In genomic region chr14:105326891-105327694, GRCh38 we compare ENCODE assay signal across 1 cellular context.
TF ChIP-seq lines count a peak whose summit lies in the region.

No MANE protein-coding gene starts in this region.

TF ChIP-seq in IMR-90, 13 proteins besides CTCF, POLR2A, EP300 and RAD21 (continued from another document):
- TF ChIP-seq ELK1 (IDR thresholded peaks at IDR 0.05; ENCODE audit: borderline replicate concordance, low read depth, low read length) (no peak), FOS (IDR thresholded peaks at IDR 0.05; ENCODE audit: low read depth, low read length) (no peak), MXI1 (IDR thresholded peaks at IDR 0.05; ENCODE audit: borderline replicate concordance, low read depth, low read length) (no peak), NFE2L2 (IDR thresholded peaks at IDR 0.05; ENCODE audit: low read depth, low read length) (no peak), CEBPB (IDR thresholded peaks at IDR 0.05; ENCODE audit: low read depth, low read length) (no peak), CHD1 (IDR thresholded peaks at IDR 0.05; ENCODE audit: low read depth, low read length) (no peak), SMC3 (IDR thresholded peaks at IDR 0.05; ENCODE audit: low read depth, low read length) (no peak), RFX5 (IDR thresholded peaks at IDR 0.05; ENCODE audit: low read depth, low read length) (no peak)
